In the genomic region with DNA sequence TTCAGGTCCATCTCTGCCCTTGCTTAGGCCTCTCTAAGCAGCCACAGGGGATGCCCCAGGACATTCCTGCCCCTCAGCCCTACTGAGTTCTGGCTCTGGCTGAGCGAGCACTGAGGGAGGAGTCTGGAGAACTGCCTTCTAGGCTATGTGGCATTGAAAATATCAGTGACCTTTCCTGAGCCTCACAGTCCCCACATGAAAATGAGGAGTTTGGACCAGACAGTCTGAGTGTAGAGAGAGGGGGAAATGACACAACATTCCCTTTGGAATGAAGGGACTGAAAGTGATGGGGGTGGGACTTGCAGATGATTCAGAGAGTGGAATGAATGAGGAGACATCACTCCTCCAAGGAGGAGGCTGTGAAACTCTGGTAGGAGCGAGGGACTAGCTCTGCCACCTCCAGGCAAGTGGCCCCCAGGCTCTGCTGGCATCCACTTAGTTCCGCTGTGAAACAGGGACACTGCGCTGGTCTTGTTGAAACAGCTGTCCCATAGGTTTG, we compare ENCODE assay signal across 11 cellular contexts. TPM values are rescaled to one million over a fixed set of nuclear protein-coding genes. Genes with fewer than 3 reads are reported as not detected.
DNase-seq lines count a peak whose midpoint lies in the region; FAIRE-seq and TF ChIP-seq lines count a peak whose summit lies in the region.
"Had no signal": no experiment of that assay in that cellular context is flagged by ENCODE, and none has a peak within 500 bp of the region (broad histone marks: within the 10 kb centered on the region; RNA-seq: fewer than 3 reads in every experiment).

No MANE protein-coding gene starts in this region.

- peaks cover 3% of the 10 kb centered on the region for H3K27me3 Mint-ChIP-seq in HFFc6 (ENCODE audit: insufficient read depth)
- no peaks in the 10 kb centered on the region for H3K27me3 Mint-ChIP-seq in MCF 10A (ENCODE audit: insufficient read depth, unreplicated experiment)

- POLR2A ChIA-PET in MCF 10A (lab: Yijun Ruan, JAX), result no interaction called here

- no peak for FAIRE-seq in D721Med (lab: Jason Lieb, UNC)
- FAIRE-seq: GM19239 had no signal

- peak overlapping the region; percentile 81 for H3K4me3 Mint-ChIP-seq in HFFc6
- H3K4me3 Mint-ChIP-seq in MCF 10A (ENCODE audit: unreplicated experiment), result peak overlapping the region; percentile 3
- H3K4me3 Mint-ChIP-seq: T-cell had no signal

- intact Hi-C loops in MCF 10A (cut with micrococcal nuclease), result no loop called here
- intact Hi-C loops in posterior vena cava (cut with DNase I), result loop anchor here in 1 of 2 donors (5.0 kb wide), 1 partner anchor 108 kb away; no protein-coding TSS in a partner anchor

- H3K9me3 ChIP-seq in tibial nerve, result no peaks in the 10 kb centered on the region

- H3K4me1 Mint-ChIP-seq in HFFc6 (ENCODE audit: low read depth), result peaks cover 84% of the 10 kb centered on the region
- peaks cover 27% of the 10 kb centered on the region for H3K4me1 Mint-ChIP-seq in MCF 10A (ENCODE audit: insufficient read depth, unreplicated experiment)

- peak overlapping the region in 3 of 4 donors; percentile 46 to 76 (median 68) for H3K27ac ChIP-seq in tibial nerve

- peaks cover 0 to 59% (median 21%) of the 10 kb centered on the region in 4 donors for H3K4me1 ChIP-seq in tibial nerve

- H3K4me3 ChIP-seq in kidney epithelial cell (ENCODE audit: low read depth, low read length), result no peak overlapping the region
- H3K4me3 ChIP-seq in tibial nerve, result no peak overlapping the region

- H3K9me3 Mint-ChIP-seq in HFFc6 (no peaks in the 10 kb centered on the region; the same call in 1 of the 2 replicates), MCF 10A (ENCODE audit: unreplicated experiment) (no peaks in the 10 kb centered on the region)
- H3K9me3 Mint-ChIP-seq: T-cell had no signal

- peak; percentile 88 for DNase-seq in HFFc6
- DNase-seq in MCF 10A (ENCODE audit: unreplicated experiment), result peak; percentile 70
- DNase-seq in kidney epithelial cell (ENCODE audit: low read depth), result peak; percentile 55
- no peak for DNase-seq in tibial nerve (ENCODE audit: low spot score in 2 of 2)
- no peak for DNase-seq in posterior vena cava (ENCODE audit: low spot score)
- no peak for DNase-seq in D721Med (ENCODE audit: insufficient read length, low spot score)
- no peak for DNase-seq in inferior parietal cortex (ENCODE audit: extremely low spot score)
- DNase-seq in globus pallidus (ENCODE audit: low spot score), result no peak
- DNase-seq: NCI-H446, T-cell had no signal

- TF ChIP-seq CTCF in HFFc6 (IDR thresholded peaks at IDR 0.05), result no peak
- TF ChIP-seq CTCF in MCF 10A (IDR thresholded peaks at IDR 0.05; ENCODE audit: unreplicated experiment), result no peak
- no peak for TF ChIP-seq CTCF in kidney epithelial cell (IDR thresholded peaks at IDR 0.05; ENCODE audit: insufficient read depth, low read length, poor library complexity, severe bottlenecking)
- TF ChIP-seq CTCF in tibial nerve (IDR thresholded peaks at IDR 0.05), result no peak
- no peak for TF ChIP-seq CTCF in D721Med (IDR thresholded peaks at IDR 0.05; ENCODE audit: insufficient read depth, missing control alignments)

- BruUV-seq in MCF 10A (replicated peaks; lab: Mats Ljungman, UMichigan), result no TSS peak

- H3K27ac Mint-ChIP-seq in HFFc6 (peak overlapping the region; percentile 92), MCF 10A (ENCODE audit: low read depth, unreplicated experiment) (no peak overlapping the region)
- H3K27ac Mint-ChIP-seq: T-cell had no signal

- WGBS in tibial nerve, 2 donors, result 70 to 85% methylated on average over 4 of the region's 4 CpGs

- peak in 1 of 2 donors; percentile 10 for TF ChIP-seq EP300 in tibial nerve (IDR thresholded peaks at IDR 0.05)

- TF ChIP-seq POLR2A in tibial nerve (IDR thresholded peaks at IDR 0.05), result no peak

- H3K36me3 Mint-ChIP-seq in HFFc6 (ENCODE audit: low read depth), result peaks cover 29% of the 10 kb centered on the region
- no peaks in the 10 kb centered on the region for H3K36me3 Mint-ChIP-seq in MCF 10A (ENCODE audit: insufficient read depth, unreplicated experiment)
- H3K36me3 Mint-ChIP-seq: T-cell had no signal

- H3K36me3 ChIP-seq in kidney epithelial cell (ENCODE audit: control insufficient read depth, insufficient read depth, low read length) (no peaks in the 10 kb centered on the region), tibial nerve (no peaks in the 10 kb centered on the region)

- no peaks in the 10 kb centered on the region for H3K27me3 ChIP-seq in kidney epithelial cell (ENCODE audit: control insufficient read depth, insufficient read depth, low read length)
- no peaks in the 10 kb centered on the region for H3K27me3 ChIP-seq in tibial nerve

- CTCF ChIA-PET in MCF 10A (lab: Yijun Ruan, JAX), result interaction anchor here (0.6 to 15.5 kb wide), 9 partner anchors 13 to 1780 kb away, joined by 3 to 350 read pairs (median 4); no protein-coding TSS in a partner anchor

RNA-seq across cellular contexts. Expression of gene TNS1, which starts 8.0 kb away (rescaled TPM):
- total RNA-seq in HFFc6 (2021; fragmentation: NEBNext Ultra II Directional; extraction: Animal tissue kit (Norgen Biotek cat#: 25700)), result 100 to 1,000 TPM; 113 to 139 (median 126) TPM
- total RNA-seq in MCF 10A (2022), result 2.9 and 3.3 TPM in 2 replicates
- total RNA-seq in kidney epithelial cell, result 54.5 and 70.6 TPM in 2 replicates
- total RNA-seq in tibial nerve, result 100 to 1,000 TPM; 461 to 648 (median 565) TPM
- 1,000 to 10,000 TPM; 1,255 to 1,508 TPM for total RNA-seq in posterior vena cava

Comparison
In these comparisons a context has a peak if more than half of its experiments do, and no peak if none do; other contexts are left out.
1. DNase-seq: peak in HFFc6 (single experiment), MCF 10A (single experiment) and kidney epithelial cell (single experiment); none in tibial nerve (0 of 2), posterior vena cava (single experiment), D721Med (single experiment), inferior parietal cortex (single experiment) and globus pallidus (single experiment).
2. RNA of gene TNS1, which starts 8.0 kb away (total RNA-seq): 1,255 to 1,508 TPM in posterior vena cava, 461 to 648 TPM in tibial nerve, 113 to 139 TPM in HFFc6 and 54.5 to 70.6 TPM in kidney epithelial cell; 2.9 to 3.3 TPM in MCF 10A; every median in the first group is over 10 times any median in the second.